ENCODE assay signal across 24 cellular contexts in genomic region chr10:118689070-118689858, GRCh38.
"Had no signal": no experiment of that assay in that cellular context is flagged by ENCODE, and none has a peak within 500 bp of the region (broad histone marks: within the 10 kb centered on the region; RNA-seq: fewer than 3 reads in every experiment).

No MANE protein-coding gene starts in this region.

- ATAC-seq: effector memory CD8-positive, alpha-beta T cell; esophagus mucosa; gastrocnemius medialis; heart right ventricle; left cardiac atrium; left lung; left ventricle myocardium superior; lower lobe of right lung; naive thymus-derived CD4-positive, alpha-beta T cell had no signal

- H3K9me3 Mint-ChIP-seq: dendritic cell treated with granulocyte-macrophage colony-stimulating factor and Interleukin-4, amounts not matched to agents 40 ng/mL and 50 ng/mL, for 4 days; effector memory CD8-positive, alpha-beta T cell; endodermal cell; naive thymus-derived CD4-positive, alpha-beta T cell had no signal

- H3K36me3 ChIP-seq: colonic mucosa had no signal

- H3K4me3 Mint-ChIP-seq: dendritic cell treated with granulocyte-macrophage colony-stimulating factor and Interleukin-4, amounts not matched to agents 40 ng/mL and 50 ng/mL, for 4 days; effector memory CD8-positive, alpha-beta T cell; endodermal cell had no signal

- DNase-seq: colonic mucosa; cortex of kidney; effector CD8-positive, alpha-beta T cell; effector memory CD8-positive, alpha-beta T cell; endodermal cell; erythroblast; esophagus squamous epithelium; foreskin fibroblast; foreskin melanocyte; gastrocnemius medialis; glutamatergic neuron; head of caudate nucleus; heart right ventricle; hippocampal formation; left cardiac atrium; left lung; left ventricle myocardium superior; lower lobe of right lung; mesendoderm; midbrain; naive thymus-derived CD4-positive, alpha-beta T cell had no signal

- H3K27ac ChIP-seq: colonic mucosa, epithelial cell of prostate, esophagus squamous epithelium, gastrocnemius medialis, heart right ventricle, left lung, lower lobe of right lung had no signal

- H3K27me3 ChIP-seq: colonic mucosa, esophagus squamous epithelium, gastrocnemius medialis, heart right ventricle, left lung had no signal

- H3K4me1 ChIP-seq: colonic mucosa, left lung, lower lobe of right lung had no signal

- H3K4me3 ChIP-seq: colonic mucosa, esophagus squamous epithelium, gastrocnemius medialis, heart right ventricle, left lung, lower lobe of right lung had no signal

- H3K27ac Mint-ChIP-seq: dendritic cell treated with granulocyte-macrophage colony-stimulating factor and Interleukin-4, amounts not matched to agents 40 ng/mL and 50 ng/mL, for 4 days; effector memory CD8-positive, alpha-beta T cell; endodermal cell had no signal

- H3K9me3 ChIP-seq: colonic mucosa, esophagus squamous epithelium, gastrocnemius medialis, heart right ventricle, left lung, lower lobe of right lung had no signal

- H3K27me3 Mint-ChIP-seq: dendritic cell treated with granulocyte-macrophage colony-stimulating factor and Interleukin-4, amounts not matched to agents 40 ng/mL and 50 ng/mL, for 4 days; effector memory CD8-positive, alpha-beta T cell; naive thymus-derived CD4-positive, alpha-beta T cell had no signal
